In genomic region chr14:103057372-103058208, GRCh38 we compare ENCODE assay signal across 8 cellular contexts. TPM values are rescaled to one million over a fixed set of nuclear protein-coding genes. Genes with fewer than 3 reads are reported as not detected.
DNase-seq lines count a peak whose midpoint lies in the region; ATAC-seq and TF ChIP-seq lines count a peak whose summit lies in the region.

A gene with protein sequence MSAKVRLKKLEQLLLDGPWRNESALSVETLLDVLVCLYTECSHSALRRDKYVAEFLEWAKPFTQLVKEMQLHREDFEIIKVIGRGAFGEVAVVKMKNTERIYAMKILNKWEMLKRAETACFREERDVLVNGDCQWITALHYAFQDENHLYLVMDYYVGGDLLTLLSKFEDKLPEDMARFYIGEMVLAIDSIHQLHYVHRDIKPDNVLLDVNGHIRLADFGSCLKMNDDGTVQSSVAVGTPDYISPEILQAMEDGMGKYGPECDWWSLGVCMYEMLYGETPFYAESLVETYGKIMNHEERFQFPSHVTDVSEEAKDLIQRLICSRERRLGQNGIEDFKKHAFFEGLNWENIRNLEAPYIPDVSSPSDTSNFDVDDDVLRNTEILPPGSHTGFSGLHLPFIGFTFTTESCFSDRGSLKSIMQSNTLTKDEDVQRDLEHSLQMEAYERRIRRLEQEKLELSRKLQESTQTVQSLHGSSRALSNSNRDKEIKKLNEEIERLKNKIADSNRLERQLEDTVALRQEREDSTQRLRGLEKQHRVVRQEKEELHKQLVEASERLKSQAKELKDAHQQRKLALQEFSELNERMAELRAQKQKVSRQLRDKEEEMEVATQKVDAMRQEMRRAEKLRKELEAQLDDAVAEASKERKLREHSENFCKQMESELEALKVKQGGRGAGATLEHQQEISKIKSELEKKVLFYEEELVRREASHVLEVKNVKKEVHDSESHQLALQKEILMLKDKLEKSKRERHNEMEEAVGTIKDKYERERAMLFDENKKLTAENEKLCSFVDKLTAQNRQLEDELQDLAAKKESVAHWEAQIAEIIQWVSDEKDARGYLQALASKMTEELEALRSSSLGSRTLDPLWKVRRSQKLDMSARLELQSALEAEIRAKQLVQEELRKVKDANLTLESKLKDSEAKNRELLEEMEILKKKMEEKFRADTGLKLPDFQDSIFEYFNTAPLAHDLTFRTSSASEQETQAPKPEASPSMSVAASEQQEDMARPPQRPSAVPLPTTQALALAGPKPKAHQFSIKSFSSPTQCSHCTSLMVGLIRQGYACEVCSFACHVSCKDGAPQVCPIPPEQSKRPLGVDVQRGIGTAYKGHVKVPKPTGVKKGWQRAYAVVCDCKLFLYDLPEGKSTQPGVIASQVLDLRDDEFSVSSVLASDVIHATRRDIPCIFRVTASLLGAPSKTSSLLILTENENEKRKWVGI (N-terminal part only) (minus strand): TSS chr14:103057549. CDS start chr14:103057173, 376 bp downstream.

- H3K4me1 Mint-ChIP-seq in CD14-positive monocyte = peaks cover 23% of the 10 kb centered on the region
- H3K4me1 Mint-ChIP-seq in stimulated activated memory B cell treated with anti-CD40 and anti-IgM and Interleukin-4, amounts not matched to agents 10 μg/mL and 1 μg/mL and 100 μg/mL, for 72 hours = peaks cover 38% of the 10 kb centered on the region

- ATAC-seq in GM19455 (IDR thresholded peaks at IDR 0.05; ENCODE audit: unreplicated experiment) (peak; percentile 83), HG03571 (IDR thresholded peaks at IDR 0.05; ENCODE audit: unreplicated experiment) (peak; percentile 77)
- ATAC-seq in stimulated activated memory B cell treated with anti-CD40 and anti-IgM and Interleukin-4, amounts not matched to agents 10 μg/mL and 1 μg/mL and 100 μg/mL, for 72 hours = peak; percentile 95

- H3K36me3 Mint-ChIP-seq in CD14-positive monocyte = peaks cover 5 to 12% of the 10 kb centered on the region in 2 donors
- H3K36me3 Mint-ChIP-seq in stimulated activated memory B cell treated with anti-CD40 and anti-IgM and Interleukin-4, amounts not matched to agents 10 μg/mL and 1 μg/mL and 100 μg/mL, for 72 hours = no peaks in the 10 kb centered on the region

- H3K27ac ChIP-seq in esophagus muscularis mucosa (replicated peaks in 1 of 4) (peak within 1 kb of the TSS; percentile 89 to 98 (median 96)), mucosa of rectum (ENCODE audit: low read depth in 2 of 2, low read length in 2 of 2) (peak within 1 kb of the TSS; percentile 88 to 94)

- TF ChIP-seq EP300 in esophagus muscularis mucosa (IDR thresholded peaks at IDR 0.05) = no peak

- no peaks in the 10 kb centered on the region for H3K9me3 ChIP-seq in esophagus muscularis mucosa
- H3K9me3 ChIP-seq in mucosa of rectum (ENCODE audit: control insufficient read depth in 2 of 2, low read length in 2 of 2) = no peaks in the 10 kb centered on the region

- peaks cover 0 to 5% (median 2%) of the 10 kb centered on the region in 7 donors for H3K9me3 Mint-ChIP-seq in CD14-positive monocyte
- no peaks in the 10 kb centered on the region for H3K9me3 Mint-ChIP-seq in stimulated activated memory B cell treated with anti-CD40 and anti-IgM and Interleukin-4, amounts not matched to agents 10 μg/mL and 1 μg/mL and 100 μg/mL, for 72 hours

- H3K36me3 ChIP-seq in esophagus muscularis mucosa (no peaks in the 10 kb centered on the region), mucosa of rectum (ENCODE audit: control insufficient read depth in 2 of 2, insufficient read depth in 2 of 2, low read length in 2 of 2) (no peaks in the 10 kb centered on the region)

- intact Hi-C loops in CD14-positive monocyte (cut with micrococcal nuclease) = no loop called here
- intact Hi-C loops in esophagus muscularis mucosa (cut with DNase I) = loop anchor here (5.0 kb wide), 2 partner anchors 280 to 330 kb away; partner anchors contain the start of genes MARK3 and TRAF3

- TF ChIP-seq POLR2A in esophagus muscularis mucosa (IDR thresholded peaks at IDR 0.05; ENCODE audit: low read depth) = no peak

- H3K4me3 ChIP-seq in esophagus muscularis mucosa (peak within 1 kb of the TSS; percentile 88 to 99 (median 98)), mucosa of rectum (ENCODE audit: low read length in 2 of 2) (peak within 1 kb of the TSS; percentile 83 to 90)

- H3K4me1 ChIP-seq in esophagus muscularis mucosa = peaks cover 34 to 66% (median 56%) of the 10 kb centered on the region in 4 donors
- peaks cover 8 to 12% of the 10 kb centered on the region in 2 donors for H3K4me1 ChIP-seq in mucosa of rectum (ENCODE audit: control insufficient read depth in 2 of 2, insufficient read depth in 2 of 2, low read length in 2 of 2)

- TF ChIP-seq CTCF in CD14-positive monocyte (IDR thresholded peaks at IDR 0.05) = no peak
- TF ChIP-seq CTCF in esophagus muscularis mucosa (IDR thresholded peaks at IDR 0.05) = no peak

- no peaks in the 10 kb centered on the region for H3K27me3 ChIP-seq in esophagus muscularis mucosa
- H3K27me3 ChIP-seq in mucosa of rectum (ENCODE audit: control insufficient read depth in 2 of 2, insufficient read depth in 2 of 2, low read length in 2 of 2) = no peaks in the 10 kb centered on the region

- DNase-seq in CD14-positive monocyte (ENCODE audit: low spot score) (no peak), NOMO-1 (lab: John Stamatoyannopoulos, UW; ENCODE audit: unreplicated experiment in 2 of 2) (peak; percentile 72 to 83), activated T-helper 1 cell treated with Interleukin-2 at 50 U/mL for 16 hours (ENCODE audit: low read depth) (peak; percentile 30), esophagus muscularis mucosa (ENCODE audit: extremely low spot score) (peak; percentile 94)

- peak within 1 kb of the TSS; percentile 81 to 88 for H3K4me3 Mint-ChIP-seq in CD14-positive monocyte
- peak within 1 kb of the TSS; percentile 91 for H3K4me3 Mint-ChIP-seq in stimulated activated memory B cell treated with anti-CD40 and anti-IgM and Interleukin-4, amounts not matched to agents 10 μg/mL and 1 μg/mL and 100 μg/mL, for 72 hours

- peak within 1 kb of the TSS in 3 of 7 donors; percentile 35 to 79 (median 61) for H3K27ac Mint-ChIP-seq in CD14-positive monocyte
- peak within 1 kb of the TSS; percentile 74 for H3K27ac Mint-ChIP-seq in stimulated activated memory B cell treated with anti-CD40 and anti-IgM and Interleukin-4, amounts not matched to agents 10 μg/mL and 1 μg/mL and 100 μg/mL, for 72 hours

- peak within 1 kb of the TSS; percentile 79 to 92 for H3K9ac ChIP-seq in mucosa of rectum (ENCODE audit: low read depth in 1 of 2, low read length in 2 of 2)

- peaks cover 46 to 61% (median 57%) of the 10 kb centered on the region in 3 donors for H3K27me3 Mint-ChIP-seq in CD14-positive monocyte (ENCODE audit: low read depth in 3 of 3)
- no peaks in the 10 kb centered on the region for H3K27me3 Mint-ChIP-seq in stimulated activated memory B cell treated with anti-CD40 and anti-IgM and Interleukin-4, amounts not matched to agents 10 μg/mL and 1 μg/mL and 100 μg/mL, for 72 hours

- WGBS in esophagus muscularis mucosa = 7% methylated on average over 5 of the region's 115 CpGs

RNA-seq across cellular contexts. Expression of the gene that starts here (rescaled TPM):
- polyA plus RNA-seq in CD14-positive monocyte = under 1 TPM; 0.25 to 0.60 TPM
- 100 to 1,000 TPM in 2 of 4 donors, 10 to 100 TPM in 2; 93.9 to 132 (median 110) TPM for total RNA-seq in esophagus muscularis mucosa
